16 cellular contexts compared by ENCODE assay signal in genomic region chr7:128006550-128007292, GRCh38. TPM values are rescaled to one million over a fixed set of nuclear protein-coding genes. Genes with fewer than 3 reads are reported as not detected.
"Had no signal": no experiment of that assay in that cellular context is flagged by ENCODE, and none has a peak within 500 bp of the region (broad histone marks: within the 10 kb centered on the region; RNA-seq: fewer than 3 reads in every experiment).

No MANE protein-coding gene starts in this region.

- H3K9me3 Mint-ChIP-seq: activated naive CD4-positive, alpha-beta T cell treated with anti-CD3 and anti-CD28 coated beads, Interleukin-2, amount 50 U/mL, for 72 hours; natural killer cell had no signal

- H3K4me3 Mint-ChIP-seq: natural killer cell had no signal

- H3K4me1 ChIP-seq: uterus had no signal

- DNase-seq: activated CD4-positive, alpha-beta T cell treated with anti-CD3 and anti-CD28 coated beads, Interleukin-2, amount 50 U/mL, for 4 hours; activated gamma-delta T cell; head of caudate nucleus; left ventricle myocardium superior; mesenchymal stem cell; natural killer cell; posterior cingulate gyrus; retina; stimulated activated CD4-positive, alpha-beta T cell treated with anti-CD3 and anti-CD28 coated beads, Interleukin-2, amount 100 ng/mL, for 24 hours; stimulated activated naive CD8-positive, alpha-beta T cell treated with anti-CD3 and anti-CD28 coated beads, Interleukin-15, Interleukin-2, amounts not matched to agents 100 U/mL and 50 U/mL, for 24 hours; substantia nigra; uterus had no signal

- H3K27ac Mint-ChIP-seq: activated naive CD4-positive, alpha-beta T cell treated with anti-CD3 and anti-CD28 coated beads, Interleukin-2, amount 50 U/mL, for 72 hours; natural killer cell had no signal

- H3K27me3 ChIP-seq: tibial nerve, uterus had no signal

- H3K27ac ChIP-seq: coronary artery, tibial nerve, uterus had no signal

- H3K4me3 ChIP-seq: coronary artery, tibial nerve, uterus had no signal

- H3K36me3 ChIP-seq: uterus had no signal

- H3K9me3 ChIP-seq: tibial nerve, uterus had no signal

- ATAC-seq: activated naive CD4-positive, alpha-beta T cell treated with anti-CD3 and anti-CD28 coated beads, Interleukin-2, amount 50 U/mL, for 72 hours; left ventricle myocardium superior; natural killer cell; stimulated activated naive CD8-positive, alpha-beta T cell treated with anti-CD3 and anti-CD28 coated beads, Interleukin-15, Interleukin-2, amounts not matched to agents 100 U/mL and 50 U/mL, for 24 hours had no signal

- H3K36me3 Mint-ChIP-seq: activated naive CD4-positive, alpha-beta T cell treated with anti-CD3 and anti-CD28 coated beads, Interleukin-2, amount 50 U/mL, for 72 hours; natural killer cell had no signal

RNA-seq across cellular contexts. Expression of gene LRRC4, which starts 24.5 kb away (rescaled TPM):
- total RNA-seq: T-helper 2 cell treated with Interferon-gamma antibody and Interleukin-4, amounts not matched to agents 100 ng/mL and 5 ng/mL, for 36 hours had no signal
